In the genomic region with DNA sequence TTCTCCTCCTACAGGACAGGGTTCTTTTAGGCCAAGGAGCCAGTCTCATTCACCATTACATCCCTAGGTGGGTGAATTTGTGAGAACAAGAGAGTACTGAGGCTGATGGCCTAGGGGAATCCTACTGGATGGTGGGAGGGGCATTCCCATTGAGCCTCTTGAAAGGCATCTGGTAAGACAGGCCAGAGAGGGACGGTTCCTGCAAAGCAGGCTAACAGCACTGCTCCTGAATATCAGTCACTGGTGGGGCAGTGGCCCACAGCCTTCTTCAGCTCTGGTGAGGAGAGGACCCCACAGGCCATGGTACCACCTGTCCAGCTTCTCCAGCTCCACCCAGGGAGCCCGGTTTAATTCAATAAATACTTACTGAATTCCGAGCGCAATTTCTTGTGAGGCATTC, we compare ENCODE assay signal across 27 cellular contexts.
"Had no signal": no experiment of that assay in that cellular context is flagged by ENCODE, and none has a peak within 500 bp of the region (broad histone marks: within the 10 kb centered on the region; RNA-seq: fewer than 3 reads in every experiment).

No MANE protein-coding gene starts in this region.

- H3K27me3 ChIP-seq: esophagus squamous epithelium, suprapubic skin, tibial artery, upper lobe of right lung had no signal

- H2AFZ ChIP-seq: parathyroid adenoma had no signal

- H3K27ac Mint-ChIP-seq: activated B cell treated with CpG ODN at 0.5 μM for 24 hours; activated CD8-positive, alpha-beta T cell treated with anti-CD3 and anti-CD28 coated beads for 36 hours; activated T-helper 17 cell treated with anti-CD3 and anti-CD28 coated beads, Interleukin-2, amount 50 U/mL, for 72 hours; dendritic cell treated with granulocyte-macrophage colony-stimulating factor and Interleukin-4, amounts not matched to agents 40 ng/mL and 50 ng/mL, for 4 days; T-helper 2 cell treated with Interferon-gamma antibody and Interleukin-4, amounts not matched to agents 5 μg/mL and 100 μg/mL, for 36 hours had no signal

- ATAC-seq: activated CD8-positive, alpha-beta T cell treated with anti-CD3 and anti-CD28 coated beads for 36 hours; activated T-cell treated with anti-CD3 and anti-CD28 coated beads, Interleukin-2, amount 50 U/mL, for 4 hours; activated T-helper 17 cell treated with anti-CD3 and anti-CD28 coated beads, Interleukin-2, amount 50 U/mL, for 72 hours; psoas muscle; upper lobe of right lung had no signal

- H3K9me3 ChIP-seq: esophagus squamous epithelium, left ventricle myocardium inferior, psoas muscle, suprapubic skin, tibial artery, upper lobe of right lung had no signal

- H3K27ac ChIP-seq: epithelial cell of prostate, esophagus squamous epithelium, left ventricle myocardium inferior, parathyroid adenoma, psoas muscle, suprapubic skin, tibial artery, upper lobe of right lung had no signal

- H3K9me3 Mint-ChIP-seq: activated B cell treated with CpG ODN at 0.5 μM for 24 hours; activated CD8-positive, alpha-beta T cell treated with anti-CD3 and anti-CD28 coated beads for 36 hours; activated T-cell treated with anti-CD3 and anti-CD28 coated beads, Interleukin-2, amount 50 U/mL, for 4 hours; activated T-helper 17 cell treated with anti-CD3 and anti-CD28 coated beads, Interleukin-2, amount 50 U/mL, for 72 hours; central memory CD8-positive, alpha-beta T cell; dendritic cell treated with granulocyte-macrophage colony-stimulating factor and Interleukin-4, amounts not matched to agents 40 ng/mL and 50 ng/mL, for 4 days had no signal

- H3K9ac ChIP-seq: parathyroid adenoma had no signal

- H3K36me3 ChIP-seq: esophagus squamous epithelium, left ventricle myocardium inferior, suprapubic skin, tibial artery, upper lobe of right lung had no signal

- DNase-seq: activated B cell treated with CpG ODN at 0.5 μM for 24 hours; activated CD4-positive, alpha-beta T cell treated with anti-CD3 and anti-CD28 coated beads, Interleukin-2, amount 50 U/mL, for 1 hour; activated CD8-positive, alpha-beta T cell treated with anti-CD3 and anti-CD28 coated beads for 36 hours; activated gamma-delta T cell treated with Interleukin-2 at 50 U/mL for 16 hours; activated naive CD4-positive, alpha-beta T cell treated with anti-CD3 and anti-CD28 coated beads, Interleukin-2, amount 50 U/mL, for 16 hours; activated T-cell treated with anti-CD3 and anti-CD28 coated beads, Interleukin-2, amount 50 U/mL, for 4 hours; anterior cingulate cortex; effector CD4-positive, alpha-beta T cell; esophagus squamous epithelium; foreskin melanocyte; left ventricle myocardium inferior; nucleus accumbens; psoas muscle; stimulated activated CD4-positive, alpha-beta T cell treated with anti-CD3 and anti-CD28 coated beads, Interleukin-15, amount 100 ng/mL, for 24 hours; stimulated activated CD4-positive, alpha-beta T cell treated with anti-CD3 and anti-CD28 coated beads, Interleukin-2, amount 100 ng/mL, for 24 hours; stimulated activated naive CD4-positive, alpha-beta T cell; T-helper 1 cell; tibial artery; upper lobe of right lung had no signal

- H3K4me1 ChIP-seq: parathyroid adenoma, psoas muscle had no signal

- H3K27me3 Mint-ChIP-seq: activated B cell treated with CpG ODN at 0.5 μM for 24 hours; activated CD8-positive, alpha-beta T cell treated with anti-CD3 and anti-CD28 coated beads for 36 hours; activated T-helper 17 cell treated with anti-CD3 and anti-CD28 coated beads, Interleukin-2, amount 50 U/mL, for 72 hours; central memory CD8-positive, alpha-beta T cell had no signal

- H3K4me3 Mint-ChIP-seq: activated B cell treated with CpG ODN at 0.5 μM for 24 hours; activated CD8-positive, alpha-beta T cell treated with anti-CD3 and anti-CD28 coated beads for 36 hours; activated T-cell treated with anti-CD3 and anti-CD28 coated beads, Interleukin-2, amount 50 U/mL, for 4 hours; activated T-helper 17 cell treated with anti-CD3 and anti-CD28 coated beads, Interleukin-2, amount 50 U/mL, for 72 hours; central memory CD8-positive, alpha-beta T cell; dendritic cell treated with granulocyte-macrophage colony-stimulating factor and Interleukin-4, amounts not matched to agents 40 ng/mL and 50 ng/mL, for 4 days; T-helper 2 cell treated with Interferon-gamma antibody and Interleukin-4, amounts not matched to agents 5 μg/mL and 100 μg/mL, for 36 hours had no signal

- H3K79me2 ChIP-seq: parathyroid adenoma had no signal

- H3K4me3 ChIP-seq: esophagus squamous epithelium, left ventricle myocardium inferior, lung, psoas muscle, suprapubic skin, tibial artery, upper lobe of right lung had no signal
